1 cellular context compared by ENCODE assay signal in genomic region chr20:62302341-62303048, GRCh38.
TF ChIP-seq lines count a peak whose summit lies in the region.

A gene with protein sequence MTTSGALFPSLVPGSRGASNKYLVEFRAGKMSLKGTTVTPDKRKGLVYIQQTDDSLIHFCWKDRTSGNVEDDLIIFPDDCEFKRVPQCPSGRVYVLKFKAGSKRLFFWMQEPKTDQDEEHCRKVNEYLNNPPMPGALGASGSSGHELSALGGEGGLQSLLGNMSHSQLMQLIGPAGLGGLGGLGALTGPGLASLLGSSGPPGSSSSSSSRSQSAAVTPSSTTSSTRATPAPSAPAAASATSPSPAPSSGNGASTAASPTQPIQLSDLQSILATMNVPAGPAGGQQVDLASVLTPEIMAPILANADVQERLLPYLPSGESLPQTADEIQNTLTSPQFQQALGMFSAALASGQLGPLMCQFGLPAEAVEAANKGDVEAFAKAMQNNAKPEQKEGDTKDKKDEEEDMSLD (plus strand): TSS chr20:62302997. CDS start chr20:62303569, 572 bp downstream.

TF ChIP-seq in HepG2, 621 proteins besides CTCF, POLR2A, EP300 and RAD21 (continued from another document and continues in another):
- TF ChIP-seq ZFX (CRISPR knock-in tag; IDR thresholded peaks at IDR 0.05; ENCODE audit: low read depth) (peak; percentile 71), ZNF775 (CRISPR knock-in tag; IDR thresholded peaks at IDR 0.05; ENCODE audit: borderline replicate concordance) (no peak), MIXL1 (CRISPR knock-in tag; IDR thresholded peaks at IDR 0.05) (peak; percentile 58; the same call in 1 of the 2 replicates), MTA3 (CRISPR knock-in tag; IDR thresholded peaks at IDR 0.05) (no peak), ZSCAN25 (CRISPR knock-in tag; IDR thresholded peaks at IDR 0.05) (peak; percentile 97), ZBTB7B (CRISPR knock-in tag; IDR thresholded peaks at IDR 0.05) (peak; percentile 100), MBD4 (IDR thresholded peaks at IDR 0.05; ENCODE audit: borderline replicate concordance, low read length) (no peak), ZZZ3 (CRISPR knock-in tag; IDR thresholded peaks at IDR 0.05; ENCODE audit: borderline replicate concordance) (no peak; the same call in 1 of the 2 replicates), ZEB1 (IDR thresholded peaks at IDR 0.05; ENCODE audit: insufficient replicate concordance, low read depth) (peak; percentile 72), MTA1 (CRISPR knock-in tag; IDR thresholded peaks at IDR 0.05; ENCODE audit: borderline replicate concordance) (no peak; the same call in 1 of the 2 replicates), GTF2F1 (IDR thresholded peaks at IDR 0.05; ENCODE audit: low read length) (no peak), ZNF274 (CRISPR knock-in tag; IDR thresholded peaks at IDR 0.05) (no peak; the same call in none of the 2 replicates), ZIK1 (CRISPR knock-in tag; IDR thresholded peaks at IDR 0.05; ENCODE audit: borderline replicate concordance, low read depth) (peak; percentile 73; the same call in 1 of the 2 replicates), KLF13 (CRISPR knock-in tag; IDR thresholded peaks at IDR 0.05) (0 out of 2 replicates have a peak, but pooled peaks have one; percentile 65), RXRB (CRISPR knock-in tag; IDR thresholded peaks at IDR 0.05; ENCODE audit: borderline replicate concordance) (peak; percentile 85; the same call in 1 of the 2 replicates), GTF3A (CRISPR knock-in tag; conservative IDR thresholded peaks at IDR 0.05) (no peak), SRSF9 (IDR thresholded peaks at IDR 0.05; ENCODE audit: borderline replicate concordance, insufficient read depth, low read depth, low read length, poor library complexity, severe bottlenecking) (no peak), AHR (CRISPR knock-in tag; IDR thresholded peaks at IDR 0.05) (peak; percentile 66; the same call in 1 of the 2 replicates), EZH2 (conservative IDR thresholded peaks at IDR 0.05; ENCODE audit: low read depth, low read length) (no peak), PHF8 (CRISPR knock-in tag; IDR thresholded peaks at IDR 0.05) (peak; percentile 74), ZNF33B (CRISPR knock-in tag; IDR thresholded peaks at IDR 0.05) (no peak), SNAPC2 (CRISPR knock-in tag; IDR thresholded peaks at IDR 0.05) (no peak), ZNF121 (CRISPR knock-in tag; IDR thresholded peaks at IDR 0.05) (peak; percentile 90), ZNF749 (CRISPR knock-in tag; IDR thresholded peaks at IDR 0.05; ENCODE audit: borderline replicate concordance) (0 out of 2 replicates have a peak, but pooled peaks have one; percentile 10), ZNF629 (CRISPR knock-in tag; conservative IDR thresholded peaks at IDR 0.05) (peak; percentile 34; the same call in 1 of the 2 replicates), ZNF83 (CRISPR knock-in tag; IDR thresholded peaks at IDR 0.05; ENCODE audit: borderline replicate concordance) (no peak), THYN1 (CRISPR knock-in tag; IDR thresholded peaks at IDR 0.05; ENCODE audit: borderline replicate concordance, low read depth) (no peak), ZSCAN12 (CRISPR knock-in tag; IDR thresholded peaks at IDR 0.05) (peak; percentile 82; the same call in 1 of the 2 replicates), ZNF619 (CRISPR knock-in tag; IDR thresholded peaks at IDR 0.05) (peak; percentile 41; the same call in 1 of the 2 replicates), ZNF24 (IDR thresholded peaks at IDR 0.05) (peak; percentile 58; the same call in 1 of the 2 replicates), KLF12 (CRISPR knock-in tag; IDR thresholded peaks at IDR 0.05; ENCODE audit: borderline replicate concordance) (peak; percentile 46; the same call in 1 of the 2 replicates), PAWR (CRISPR knock-in tag; IDR thresholded peaks at IDR 0.05; ENCODE audit: borderline replicate concordance) (no peak), PAX8 (CRISPR knock-in tag; IDR thresholded peaks at IDR 0.05; ENCODE audit: borderline replicate concordance) (no peak), ZNF816 (CRISPR knock-in tag; IDR thresholded peaks at IDR 0.05; ENCODE audit: borderline replicate concordance) (no peak; the same call in 1 of the 2 replicates), PCBP2 (optimal IDR thresholded peaks at IDR 0.05; ENCODE audit: low read depth, low read length, poor library complexity, severe bottlenecking) (peak; percentile 75), ZNF138 (CRISPR knock-in tag; IDR thresholded peaks at IDR 0.05; ENCODE audit: low read depth) (0 out of 2 replicates have a peak, but pooled peaks have one; percentile 32), ARID2 (CRISPR knock-in tag; IDR thresholded peaks at IDR 0.05; ENCODE audit: borderline replicate concordance) (no peak), ZBTB38 (CRISPR knock-in tag; IDR thresholded peaks at IDR 0.05) (peak; percentile 66; the same call in 1 of the 2 replicates), ZFP37 (CRISPR knock-in tag; IDR thresholded peaks at IDR 0.05; ENCODE audit: borderline replicate concordance) (no peak), TBP (CRISPR knock-in tag; IDR thresholded peaks at IDR 0.05) (no peak; the same call in 1 of the 2 replicates)
- TF ChIP-seq, protein P1, sequence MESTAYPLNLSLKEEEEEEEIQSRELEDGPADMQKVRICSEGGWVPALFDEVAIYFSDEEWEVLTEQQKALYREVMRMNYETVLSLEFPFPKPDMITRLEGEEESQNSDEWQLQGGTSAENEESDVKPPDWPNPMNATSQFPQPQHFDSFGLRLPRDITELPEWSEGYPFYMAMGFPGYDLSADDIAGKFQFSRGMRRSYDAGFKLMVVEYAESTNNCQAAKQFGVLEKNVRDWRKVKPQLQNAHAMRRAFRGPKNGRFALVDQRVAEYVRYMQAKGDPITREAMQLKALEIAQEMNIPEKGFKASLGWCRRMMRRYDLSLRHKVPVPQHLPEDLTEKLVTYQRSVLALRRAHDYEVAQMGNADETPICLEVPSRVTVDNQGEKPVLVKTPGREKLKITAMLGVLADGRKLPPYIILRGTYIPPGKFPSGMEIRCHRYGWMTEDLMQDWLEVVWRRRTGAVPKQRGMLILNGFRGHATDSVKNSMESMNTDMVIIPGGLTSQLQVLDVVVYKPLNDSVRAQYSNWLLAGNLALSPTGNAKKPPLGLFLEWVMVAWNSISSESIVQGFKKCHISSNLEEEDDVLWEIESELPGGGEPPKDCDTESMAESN (CRISPR knock-in tag; conservative IDR thresholded peaks at IDR 0.05): peak; percentile 98
- TF ChIP-seq, protein P2, sequence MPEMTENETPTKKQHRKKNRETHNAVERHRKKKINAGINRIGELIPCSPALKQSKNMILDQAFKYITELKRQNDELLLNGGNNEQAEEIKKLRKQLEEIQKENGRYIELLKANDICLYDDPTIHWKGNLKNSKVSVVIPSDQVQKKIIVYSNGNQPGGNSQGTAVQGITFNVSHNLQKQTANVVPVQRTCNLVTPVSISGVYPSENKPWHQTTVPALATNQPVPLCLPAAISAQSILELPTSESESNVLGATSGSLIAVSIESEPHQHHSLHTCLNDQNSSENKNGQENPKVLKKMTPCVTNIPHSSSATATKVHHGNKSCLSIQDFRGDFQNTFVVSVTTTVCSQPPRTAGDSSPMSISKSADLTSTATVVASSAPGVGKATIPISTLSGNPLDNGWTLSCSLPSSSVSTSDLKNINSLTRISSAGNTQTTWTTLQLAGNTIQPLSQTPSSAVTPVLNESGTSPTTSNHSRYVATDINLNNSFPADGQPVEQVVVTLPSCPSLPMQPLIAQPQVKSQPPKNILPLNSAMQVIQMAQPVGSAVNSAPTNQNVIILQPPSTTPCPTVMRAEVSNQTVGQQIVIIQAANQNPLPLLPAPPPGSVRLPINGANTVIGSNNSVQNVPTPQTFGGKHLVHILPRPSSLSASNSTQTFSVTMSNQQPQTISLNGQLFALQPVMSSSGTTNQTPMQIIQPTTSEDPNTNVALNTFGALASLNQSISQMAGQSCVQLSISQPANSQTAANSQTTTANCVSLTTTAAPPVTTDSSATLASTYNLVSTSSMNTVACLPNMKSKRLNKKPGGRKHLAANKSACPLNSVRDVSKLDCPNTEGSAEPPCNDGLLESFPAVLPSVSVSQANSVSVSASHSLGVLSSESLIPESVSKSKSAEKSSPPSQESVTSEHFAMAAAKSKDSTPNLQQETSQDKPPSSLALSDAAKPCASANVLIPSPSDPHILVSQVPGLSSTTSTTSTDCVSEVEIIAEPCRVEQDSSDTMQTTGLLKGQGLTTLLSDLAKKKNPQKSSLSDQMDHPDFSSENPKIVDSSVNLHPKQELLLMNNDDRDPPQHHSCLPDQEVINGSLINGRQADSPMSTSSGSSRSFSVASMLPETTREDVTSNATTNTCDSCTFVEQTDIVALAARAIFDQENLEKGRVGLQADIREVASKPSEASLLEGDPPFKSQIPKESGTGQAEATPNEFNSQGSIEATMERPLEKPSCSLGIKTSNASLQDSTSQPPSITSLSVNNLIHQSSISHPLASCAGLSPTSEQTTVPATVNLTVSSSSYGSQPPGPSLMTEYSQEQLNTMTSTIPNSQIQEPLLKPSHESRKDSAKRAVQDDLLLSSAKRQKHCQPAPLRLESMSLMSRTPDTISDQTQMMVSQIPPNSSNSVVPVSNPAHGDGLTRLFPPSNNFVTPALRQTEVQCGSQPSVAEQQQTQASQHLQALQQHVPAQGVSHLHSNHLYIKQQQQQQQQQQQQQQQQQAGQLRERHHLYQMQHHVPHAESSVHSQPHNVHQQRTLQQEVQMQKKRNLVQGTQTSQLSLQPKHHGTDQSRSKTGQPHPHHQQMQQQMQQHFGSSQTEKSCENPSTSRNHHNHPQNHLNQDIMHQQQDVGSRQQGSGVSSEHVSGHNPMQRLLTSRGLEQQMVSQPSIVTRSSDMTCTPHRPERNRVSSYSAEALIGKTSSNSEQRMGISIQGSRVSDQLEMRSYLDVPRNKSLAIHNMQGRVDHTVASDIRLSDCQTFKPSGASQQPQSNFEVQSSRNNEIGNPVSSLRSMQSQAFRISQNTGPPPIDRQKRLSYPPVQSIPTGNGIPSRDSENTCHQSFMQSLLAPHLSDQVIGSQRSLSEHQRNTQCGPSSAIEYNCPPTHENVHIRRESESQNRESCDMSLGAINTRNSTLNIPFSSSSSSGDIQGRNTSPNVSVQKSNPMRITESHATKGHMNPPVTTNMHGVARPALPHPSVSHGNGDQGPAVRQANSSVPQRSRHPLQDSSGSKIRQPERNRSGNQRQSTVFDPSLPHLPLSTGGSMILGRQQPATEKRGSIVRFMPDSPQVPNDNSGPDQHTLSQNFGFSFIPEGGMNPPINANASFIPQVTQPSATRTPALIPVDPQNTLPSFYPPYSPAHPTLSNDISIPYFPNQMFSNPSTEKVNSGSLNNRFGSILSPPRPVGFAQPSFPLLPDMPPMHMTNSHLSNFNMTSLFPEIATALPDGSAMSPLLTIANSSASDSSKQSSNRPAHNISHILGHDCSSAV (CRISPR knock-in tag; IDR thresholded peaks at IDR 0.05; ENCODE audit: borderline replicate concordance): no peak
- TF ChIP-seq, protein P3, sequence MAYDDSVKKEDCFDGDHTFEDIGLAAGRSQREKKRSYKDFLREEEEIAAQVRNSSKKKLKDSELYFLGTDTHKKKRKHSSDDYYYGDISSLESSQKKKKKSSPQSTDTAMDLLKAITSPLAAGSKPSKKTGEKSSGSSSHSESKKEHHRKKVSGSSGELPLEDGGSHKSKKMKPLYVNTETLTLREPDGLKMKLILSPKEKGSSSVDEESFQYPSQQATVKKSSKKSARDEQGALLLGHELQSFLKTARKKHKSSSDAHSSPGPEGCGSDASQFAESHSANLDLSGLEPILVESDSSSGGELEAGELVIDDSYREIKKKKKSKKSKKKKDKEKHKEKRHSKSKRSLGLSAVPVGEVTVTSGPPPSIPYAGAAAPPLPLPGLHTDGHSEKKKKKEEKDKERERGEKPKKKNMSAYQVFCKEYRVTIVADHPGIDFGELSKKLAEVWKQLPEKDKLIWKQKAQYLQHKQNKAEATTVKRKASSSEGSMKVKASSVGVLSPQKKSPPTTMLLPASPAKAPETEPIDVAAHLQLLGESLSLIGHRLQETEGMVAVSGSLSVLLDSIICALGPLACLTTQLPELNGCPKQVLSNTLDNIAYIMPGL (CRISPR knock-in tag; IDR thresholded peaks at IDR 0.05; ENCODE audit: borderline replicate concordance in 1 of 2, low read depth in 1 of 2): peak; percentile 93 to 97; a peak in 3 of 4 replicates
- TF ChIP-seq, protein P4, sequence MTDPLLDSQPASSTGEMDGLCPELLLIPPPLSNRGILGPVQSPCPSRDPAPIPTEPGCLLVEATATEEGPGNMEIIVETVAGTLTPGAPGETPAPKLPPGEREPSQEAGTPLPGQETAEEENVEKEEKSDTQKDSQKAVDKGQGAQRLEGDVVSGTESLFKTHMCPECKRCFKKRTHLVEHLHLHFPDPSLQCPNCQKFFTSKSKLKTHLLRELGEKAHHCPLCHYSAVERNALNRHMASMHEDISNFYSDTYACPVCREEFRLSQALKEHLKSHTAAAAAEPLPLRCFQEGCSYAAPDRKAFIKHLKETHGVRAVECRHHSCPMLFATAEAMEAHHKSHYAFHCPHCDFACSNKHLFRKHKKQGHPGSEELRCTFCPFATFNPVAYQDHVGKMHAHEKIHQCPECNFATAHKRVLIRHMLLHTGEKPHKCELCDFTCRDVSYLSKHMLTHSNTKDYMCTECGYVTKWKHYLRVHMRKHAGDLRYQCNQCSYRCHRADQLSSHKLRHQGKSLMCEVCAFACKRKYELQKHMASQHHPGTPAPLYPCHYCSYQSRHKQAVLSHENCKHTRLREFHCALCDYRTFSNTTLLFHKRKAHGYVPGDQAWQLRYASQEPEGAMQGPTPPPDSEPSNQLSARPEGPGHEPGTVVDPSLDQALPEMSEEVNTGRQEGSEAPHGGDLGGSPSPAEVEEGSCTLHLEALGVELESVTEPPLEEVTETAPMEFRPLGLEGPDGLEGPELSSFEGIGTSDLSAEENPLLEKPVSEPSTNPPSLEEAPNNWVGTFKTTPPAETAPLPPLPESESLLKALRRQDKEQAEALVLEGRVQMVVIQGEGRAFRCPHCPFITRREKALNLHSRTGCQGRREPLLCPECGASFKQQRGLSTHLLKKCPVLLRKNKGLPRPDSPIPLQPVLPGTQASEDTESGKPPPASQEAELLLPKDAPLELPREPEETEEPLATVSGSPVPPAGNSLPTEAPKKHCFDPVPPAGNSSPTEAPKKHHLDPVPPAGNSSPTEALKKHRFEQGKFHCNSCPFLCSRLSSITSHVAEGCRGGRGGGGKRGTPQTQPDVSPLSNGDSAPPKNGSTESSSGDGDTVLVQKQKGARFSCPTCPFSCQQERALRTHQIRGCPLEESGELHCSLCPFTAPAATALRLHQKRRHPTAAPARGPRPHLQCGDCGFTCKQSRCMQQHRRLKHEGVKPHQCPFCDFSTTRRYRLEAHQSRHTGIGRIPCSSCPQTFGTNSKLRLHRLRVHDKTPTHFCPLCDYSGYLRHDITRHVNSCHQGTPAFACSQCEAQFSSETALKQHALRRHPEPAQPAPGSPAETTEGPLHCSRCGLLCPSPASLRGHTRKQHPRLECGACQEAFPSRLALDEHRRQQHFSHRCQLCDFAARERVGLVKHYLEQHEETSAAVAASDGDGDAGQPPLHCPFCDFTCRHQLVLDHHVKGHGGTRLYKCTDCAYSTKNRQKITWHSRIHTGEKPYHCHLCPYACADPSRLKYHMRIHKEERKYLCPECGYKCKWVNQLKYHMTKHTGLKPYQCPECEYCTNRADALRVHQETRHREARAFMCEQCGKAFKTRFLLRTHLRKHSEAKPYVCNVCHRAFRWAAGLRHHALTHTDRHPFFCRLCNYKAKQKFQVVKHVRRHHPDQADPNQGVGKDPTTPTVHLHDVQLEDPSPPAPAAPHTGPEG (CRISPR knock-in tag; IDR thresholded peaks at IDR 0.05): peak; percentile 72
